ENCODE assay signal across 8 cellular contexts in the genomic region with DNA sequence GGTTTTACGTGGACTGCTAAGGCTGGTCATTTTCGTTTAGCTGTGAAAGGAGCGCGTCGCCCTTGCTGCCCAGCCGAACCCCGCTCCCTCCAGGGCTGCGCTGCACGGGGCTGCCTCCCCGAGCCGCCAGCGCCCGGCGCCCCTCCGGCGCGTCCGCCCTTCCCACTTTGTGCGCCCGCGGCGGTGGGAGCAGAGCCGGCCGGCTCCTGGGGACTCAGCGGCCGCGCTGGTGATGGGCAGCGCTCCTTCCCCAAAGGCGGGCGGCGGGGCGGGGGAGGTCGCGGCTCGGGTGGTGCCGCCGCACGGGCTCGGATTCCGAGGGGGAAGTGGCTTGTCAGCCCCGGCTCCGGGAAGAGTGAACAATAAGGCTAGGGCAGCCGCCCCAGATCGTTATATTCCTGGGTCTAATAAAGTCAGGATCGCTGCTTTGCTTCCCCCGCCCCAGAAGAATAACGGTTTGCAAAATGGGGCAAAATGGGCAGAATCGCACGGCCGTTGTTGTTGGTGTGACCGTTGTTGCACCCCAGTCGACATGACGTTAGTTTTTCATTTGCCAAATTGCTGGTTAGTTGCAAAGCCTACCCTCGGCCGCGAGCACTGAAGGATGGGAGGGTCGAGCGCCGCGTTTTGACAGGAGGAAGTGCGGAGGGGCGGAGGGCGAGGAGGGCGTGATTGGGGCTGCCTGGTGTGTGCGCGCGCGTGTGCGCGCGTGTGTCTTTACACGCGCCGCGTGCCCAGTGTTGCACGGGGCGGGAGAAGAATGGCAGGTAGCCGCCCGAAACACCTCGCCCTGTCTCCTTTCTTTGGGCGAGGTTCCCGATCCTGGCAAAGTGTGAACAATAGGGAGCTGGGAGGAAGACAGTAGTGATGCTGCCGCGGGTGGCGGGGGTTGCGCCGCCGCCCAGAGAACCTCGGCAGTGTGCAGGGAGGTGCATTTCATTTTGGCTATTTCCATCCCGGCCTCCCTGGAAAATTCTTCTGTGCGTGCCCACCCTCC. TPM values are rescaled to one million over a fixed set of nuclear protein-coding genes. Genes with fewer than 3 reads are reported as not detected.
DNase-seq lines count a peak whose midpoint lies in the region; ATAC-seq and TF ChIP-seq lines count a peak whose summit lies in the region.

No MANE protein-coding gene starts in this region.

- H3K4me3 Mint-ChIP-seq in activated naive CD8-positive, alpha-beta T cell: peak overlapping the region; percentile 87

- peaks cover 15% of the 10 kb centered on the region for H3K4me1 Mint-ChIP-seq in activated naive CD8-positive, alpha-beta T cell (ENCODE audit: low read depth)

- H3K9me3 ChIP-seq in ES-I3 (ENCODE audit: control insufficient read depth, insufficient read depth, low read length) (no peaks in the 10 kb centered on the region), left ventricle myocardium inferior (replicated peaks) (no peaks in the 10 kb centered on the region)

- peaks cover 3% of the 10 kb centered on the region; the same call in 1 of the 2 replicates for H3K4me1 ChIP-seq in ES-I3 (ENCODE audit: insufficient read depth, low read length)
- H3K4me1 ChIP-seq in left ventricle myocardium inferior: peaks cover 54% of the 10 kb centered on the region

- H3K9me3 Mint-ChIP-seq in activated naive CD8-positive, alpha-beta T cell (ENCODE audit: low read depth): no peaks in the 10 kb centered on the region

- H3K27me3 ChIP-seq in left ventricle myocardium inferior (ENCODE audit: low read depth): peaks cover 83% of the 10 kb centered on the region

- H3K27me3 Mint-ChIP-seq in activated naive CD8-positive, alpha-beta T cell: peaks cover 47% of the 10 kb centered on the region

- no peak overlapping the region for H3K27ac Mint-ChIP-seq in activated naive CD8-positive, alpha-beta T cell

- H3K36me3 Mint-ChIP-seq in activated naive CD8-positive, alpha-beta T cell: no peaks in the 10 kb centered on the region

- peak overlapping the region; percentile 80 for H3K27ac ChIP-seq in left ventricle myocardium inferior (replicated peaks)

- no peak for TF ChIP-seq CTCF in left ventricle myocardium inferior (IDR thresholded peaks at IDR 0.05; ENCODE audit: borderline replicate concordance)

- peak overlapping the region; percentile 71 for H3K4me3 ChIP-seq in left ventricle myocardium inferior

- ATAC-seq in HG02642 (IDR thresholded peaks at IDR 0.05; ENCODE audit: poor library complexity, unreplicated experiment) (no peak), GM18867 (IDR thresholded peaks at IDR 0.05; ENCODE audit: unreplicated experiment) (no peak)

- H3K9ac ChIP-seq in ES-I3 (ENCODE audit: low read depth, low read length): peak overlapping the region; percentile 64; the same call in 1 of the 2 replicates

- DNase-seq in NCI-H2029 (lab: John Stamatoyannopoulos, UW) (peak; percentile 45), left ventricle myocardium inferior (peak; percentile 24), posterior cingulate gyrus (peak; percentile 56 to 95 (median 67)), ureter (ENCODE audit: low spot score) (no peak)

- intact Hi-C loops in left ventricle myocardium inferior (cut with micrococcal nuclease) (no loop called here), posterior cingulate gyrus (cut with DNase I) (loop anchor here (2.0 to 10.0 kb wide), 5 partner anchors 125 to 375 kb away; no protein-coding TSS in a partner anchor)

- no peaks in the 10 kb centered on the region for H3K36me3 ChIP-seq in ES-I3 (ENCODE audit: insufficient read depth, low read length)
- H3K36me3 ChIP-seq in left ventricle myocardium inferior: no peaks in the 10 kb centered on the region

RNA-seq across cellular contexts. Expression of gene NCAM1, which starts 0.8 kb away (rescaled TPM):
- total RNA-seq in left ventricle myocardium inferior: 332 TPM
- 26.7 TPM for total RNA-seq in ureter

Comparison
In these comparisons a context has a peak if more than half of its experiments do, and no peak if none do; other contexts are left out.
1. RNA of gene NCAM1, which starts 0.8 kb away (total RNA-seq): 332 TPM in left ventricle myocardium inferior (single experiment); 26.7 TPM in ureter (single experiment); every median in the first group is over 10 times any median in the second.